13 cellular contexts compared by ENCODE assay signal in genomic region chr1:183610053-183610452, GRCh38. TPM values are rescaled to one million over a fixed set of nuclear protein-coding genes. Genes with fewer than 3 reads are reported as not detected.
DNase-seq lines count a peak whose midpoint lies in the region; ATAC-seq and TF ChIP-seq lines count a peak whose summit lies in the region.
"Had no signal": no experiment of that assay in that cellular context is flagged by ENCODE, and none has a peak within 500 bp of the region (broad histone marks: within the 10 kb centered on the region; RNA-seq: fewer than 3 reads in every experiment).

No MANE protein-coding gene starts in this region.

- peaks cover 37% of the 10 kb centered on the region for H3K4me1 ChIP-seq in GM23248 (ENCODE audit: insufficient read depth)
- H3K4me1 ChIP-seq in RWPE2 (ENCODE audit: insufficient read depth, poor library complexity, severe bottlenecking), result peaks cover 34% of the 10 kb centered on the region
- H3K4me1 ChIP-seq in skeletal muscle tissue (ENCODE audit: control insufficient read depth in 3 of 3, insufficient read depth in 3 of 3, low read length in 3 of 3), result peaks cover 0 to 11% (median 2%) of the 10 kb centered on the region in 3 donors
- H3K4me1 ChIP-seq: parathyroid adenoma had no signal

- no peaks in the 10 kb centered on the region for H4K20me1 ChIP-seq in GM23248 (ENCODE audit: insufficient read depth)

- intact Hi-C loops in posterior vena cava (cut with DNase I), result no loop called here

- H3K4me2 ChIP-seq in GM23248 (ENCODE audit: unreplicated experiment), result peak overlapping the region; percentile 69

- H3K27ac ChIP-seq in GM23248, result peak overlapping the region; percentile 95
- H3K27ac ChIP-seq in RWPE2 (ENCODE audit: poor library complexity, severe bottlenecking), result peak overlapping the region; percentile 73
- peak overlapping the region; percentile 32 for H3K27ac ChIP-seq in skeletal muscle tissue (ENCODE audit: low read depth, low read length)
- H3K27ac ChIP-seq: parathyroid adenoma, SK-N-MC had no signal

- no peaks in the 10 kb centered on the region for H3K27me3 ChIP-seq in GM23248 (replicated peaks; ENCODE audit: insufficient read depth)
- H3K27me3 ChIP-seq in RWPE2 (ENCODE audit: insufficient read depth, poor library complexity, severe bottlenecking), result no peaks in the 10 kb centered on the region
- no peaks in the 10 kb centered on the region for H3K27me3 ChIP-seq in skeletal muscle tissue (ENCODE audit: control insufficient read depth in 3 of 3, insufficient read depth in 3 of 3, low read length in 3 of 3)

- WGBS in GM23248 (ENCODE audit: low coverage in 1 of 2, low lambda C conversion rate in 2 of 2, missing lambda C conversion rate in 2 of 2), 2 experiments, result 4 to 12% methylated on average over 1 of the region's 1 CpG

- H3K4me3 ChIP-seq in GM23248 (no peak overlapping the region), RWPE2 (ENCODE audit: severe bottlenecking) (no peak overlapping the region), skeletal muscle tissue (ENCODE audit: low read length in 3 of 3) (no peak overlapping the region)
- H3K4me3 ChIP-seq: SK-N-MC had no signal

- peak overlapping the region; percentile 69 for H3K9ac ChIP-seq in GM23248
- H3K9ac ChIP-seq in skeletal muscle tissue (ENCODE audit: low read depth in 1 of 3, low read length in 3 of 3), result no peak overlapping the region
- H3K9ac ChIP-seq: parathyroid adenoma had no signal

- H3K9me3 ChIP-seq in GM23248 (ENCODE audit: low read depth) (no peaks in the 10 kb centered on the region), RWPE2 (ENCODE audit: severe bottlenecking) (no peaks in the 10 kb centered on the region), skeletal muscle tissue (ENCODE audit: control insufficient read depth in 3 of 3, low read length in 3 of 3) (no peaks in the 10 kb centered on the region)

- ATAC-seq in RWPE2 (ENCODE audit: low read depth), result no peak; the same call in 2 of the 3 replicates
- no peak for ATAC-seq in GM21447 (IDR thresholded peaks at IDR 0.05; ENCODE audit: unreplicated experiment)
- ATAC-seq in HG03045 (IDR thresholded peaks at IDR 0.05; ENCODE audit: unreplicated experiment), result no peak

- in situ Hi-C loops in GM23248 (cut with MboI), result no loop called here

- peak; percentile 60 for DNase-seq in GM23248
- no peak for DNase-seq in RWPE2 (ENCODE audit: low spot score)
- peak; percentile 17 for DNase-seq in glomerular visceral epithelial cell (ENCODE audit: extremely low spot score)
- DNase-seq in posterior vena cava (ENCODE audit: low spot score), result no peak
- DNase-seq in COLO668 (lab: John Stamatoyannopoulos, UW; ENCODE audit: unreplicated experiment), result no peak
- DNase-seq: immature natural killer cell, NCI-H510A treated with DMSO at 0.1 percent for 48 hours had no signal

- H3K79me2 ChIP-seq in GM23248 (ENCODE audit: insufficient read depth), result no peaks in the 10 kb centered on the region
- H3K79me2 ChIP-seq: parathyroid adenoma had no signal

- no peaks in the 10 kb centered on the region for H3K9me2 ChIP-seq in GM23248 (ENCODE audit: insufficient read depth)

- peak overlapping the region; percentile 84 for H2AFZ ChIP-seq in GM23248
- H2AFZ ChIP-seq: parathyroid adenoma had no signal

- H3K36me3 ChIP-seq in GM23248 (ENCODE audit: low read depth), result no peaks in the 10 kb centered on the region
- no peaks in the 10 kb centered on the region for H3K36me3 ChIP-seq in RWPE2 (ENCODE audit: low read depth)
- H3K36me3 ChIP-seq in skeletal muscle tissue (ENCODE audit: control insufficient read depth in 3 of 3, insufficient read depth in 3 of 3, low read length in 3 of 3), result no peaks in the 10 kb centered on the region

- H3F3A ChIP-seq in GM23248 (ENCODE audit: insufficient read depth), result peaks cover 33% of the 10 kb centered on the region

- no peak for TF ChIP-seq CTCF in RWPE2 (IDR thresholded peaks at IDR 0.05; ENCODE audit: poor library complexity, severe bottlenecking)

RNA-seq across cellular contexts. Expression of gene NCF2, which starts 19.8 kb away (rescaled TPM):
- total RNA-seq in GM23248 (2014; rRNA removed; shearing (Covaris generic)), result not detected in 2 replicates
- 0.28 and 0.41 TPM in 2 replicates for polyA plus RNA-seq in GM23248 (2016; fragmentation: Nextera tagmentation; extraction: Ambion mirVana)
- 8.9 TPM for total RNA-seq in skeletal muscle tissue
- 10 to 100 TPM; 12.8 to 26.2 TPM for total RNA-seq in posterior vena cava

RNA-seq across cellular contexts. Expression of gene ARPC5, which starts 25.5 kb away (rescaled TPM):
- total RNA-seq in GM23248 (2014; rRNA removed; shearing (Covaris generic)), result 388 and 428 TPM in 2 replicates
- 666 and 676 TPM in 2 replicates for polyA plus RNA-seq in GM23248 (2016; fragmentation: Nextera tagmentation; extraction: Ambion mirVana)
- total RNA-seq in skeletal muscle tissue, result 26.1 TPM
- total RNA-seq in posterior vena cava, result 100 to 1,000 TPM; 118 TPM

RNA-seq across cellular contexts. Expression of gene APOBEC4, which starts 43.1 kb away (rescaled TPM):
- total RNA-seq in GM23248 (2014; rRNA removed; shearing (Covaris generic)), result not detected in 2 replicates
- not detected in 2 replicates for polyA plus RNA-seq in GM23248 (2016; fragmentation: Nextera tagmentation; extraction: Ambion mirVana)
- not detected for total RNA-seq in skeletal muscle tissue
- not detected for total RNA-seq in posterior vena cava
- polyA plus RNA-seq: IgD-negative memory B cell, immature natural killer cell had no signal

Comparison
In these comparisons a context has a peak if more than half of its experiments do, and no peak if none do; other contexts are left out.
1. DNase-seq: peak in GM23248 (single experiment) and glomerular visceral epithelial cell (single experiment); none in RWPE2 (single experiment), posterior vena cava (single experiment) and COLO668 (single experiment).
2. H3K27ac ChIP-seq: peak in every context shown above with its lines; median percentile 95 in GM23248; 73 in RWPE2; 32 in skeletal muscle tissue.